ENCODE assay signal across 8 cellular contexts in genomic region chr5:151126199-151126645, GRCh38. TPM values are rescaled to one million over a fixed set of nuclear protein-coding genes. Genes with fewer than 3 reads are reported as not detected.
DNase-seq lines count a peak whose midpoint lies in the region; ATAC-seq and TF ChIP-seq lines count a peak whose summit lies in the region.

No MANE protein-coding gene starts in this region.

- H3K27me3 Mint-ChIP-seq in natural killer cell (ENCODE audit: low read depth in 2 of 2): no peaks in the 10 kb centered on the region

- no peak overlapping the region for H3K27ac ChIP-seq in esophagus squamous epithelium

- H3K4me3 Mint-ChIP-seq in natural killer cell: no peak overlapping the region

- no peaks in the 10 kb centered on the region for H3K27me3 ChIP-seq in GM06990 (replicated peaks; ENCODE audit: control insufficient read depth, insufficient read depth, low read length)
- no peaks in the 10 kb centered on the region for H3K27me3 ChIP-seq in NT2/D1 (ENCODE audit: insufficient read depth, insufficient read length)
- no peaks in the 10 kb centered on the region for H3K27me3 ChIP-seq in esophagus squamous epithelium

- intact Hi-C loops in esophagus squamous epithelium (cut with DNase I): loop anchor here (10.0 kb wide), 1 partner anchor 109 kb away; no protein-coding TSS in a partner anchor
- intact Hi-C loops in natural killer cell (cut with micrococcal nuclease): loop anchor here (1.0 kb wide), 2 partner anchors 38 to 113 kb away; no protein-coding TSS in a partner anchor

- TF ChIP-seq CTCF in GM06990 (IDR thresholded peaks at IDR 0.05; ENCODE audit: insufficient read depth, low read length, poor library complexity, severe bottlenecking): peak; percentile 87
- peak; percentile 72 to 86 (median 80) for TF ChIP-seq CTCF in esophagus squamous epithelium (IDR thresholded peaks at IDR 0.05)
- TF ChIP-seq CTCF in natural killer cell (IDR thresholded peaks at IDR 0.05): peak; percentile 84

- H3K9ac ChIP-seq in NT2/D1 (ENCODE audit: insufficient read length, low read depth): no peak overlapping the region

- peak overlapping the region; percentile 50 to 82 for H3K27ac Mint-ChIP-seq in natural killer cell

- peak; percentile 79 for DNase-seq in GM06990 (ENCODE audit: extremely low read depth, insufficient read length)
- DNase-seq in NT2/D1 (ENCODE audit: low read depth, low spot score): peak; percentile 15
- peak; percentile 74 for DNase-seq in activated T-cell treated with anti-CD3 and anti-CD28 coated beads, Interleukin-2, amount 50 U/mL, for 1 hour
- DNase-seq in esophagus squamous epithelium (lab: John Stamatoyannopoulos, UW): no peak
- DNase-seq in natural killer cell: peak; percentile 69
- DNase-seq in stimulated activated naive CD8-positive, alpha-beta T cell treated with anti-CD3 and anti-CD28 coated beads, Interleukin-15, Interleukin-2, amounts not matched to agents 100 U/mL and 50 U/mL, for 24 hours: peak; percentile 74

- TF ChIP-seq POLR2A in esophagus squamous epithelium (IDR thresholded peaks at IDR 0.05): no peak

- H3K4me1 Mint-ChIP-seq in natural killer cell: peaks cover 34 to 43% of the 10 kb centered on the region in 2 donors

- no peaks in the 10 kb centered on the region for H3K9me3 ChIP-seq in NT2/D1 (ENCODE audit: insufficient read depth, low read length)
- H3K9me3 ChIP-seq in esophagus squamous epithelium: no peaks in the 10 kb centered on the region

- peaks cover 2% of the 10 kb centered on the region for H3K4me1 ChIP-seq in NT2/D1 (ENCODE audit: insufficient read depth, insufficient read length)
- H3K4me1 ChIP-seq in esophagus squamous epithelium: peaks cover 0 to 44% (median 3%) of the 10 kb centered on the region in 3 donors

- ATAC-seq in HG03045 (IDR thresholded peaks at IDR 0.05; ENCODE audit: unreplicated experiment) (peak; percentile 25), natural killer cell (peak; percentile 72 to 76 (median 76)), GM19328 (IDR thresholded peaks at IDR 0.05; ENCODE audit: unreplicated experiment) (no peak)
- ATAC-seq in stimulated activated naive CD8-positive, alpha-beta T cell treated with anti-CD3 and anti-CD28 coated beads, Interleukin-15, Interleukin-2, amounts not matched to agents 100 U/mL and 50 U/mL, for 24 hours: peak; percentile 15

- WGBS in esophagus squamous epithelium, 2 donors: 12 to 24% methylated on average over 7 of the region's 9 CpGs

- no peaks in the 10 kb centered on the region for H3K9me3 Mint-ChIP-seq in natural killer cell

- peaks cover 68% of the 10 kb centered on the region for H3K36me3 ChIP-seq in GM06990 (ENCODE audit: control insufficient read depth, insufficient read depth, low read length)
- peaks cover 94% of the 10 kb centered on the region for H3K36me3 ChIP-seq in NT2/D1 (ENCODE audit: insufficient read depth, insufficient read length, low read length)
- H3K36me3 ChIP-seq in esophagus squamous epithelium: peaks cover 0 to 94% (median 11%) of the 10 kb centered on the region in 3 donors

- no peak overlapping the region for H3K4me3 ChIP-seq in GM06990 (replicated peaks; ENCODE audit: low read depth, low read length)
- H3K4me3 ChIP-seq in NT2/D1 (ENCODE audit: insufficient read length, low read depth): no peak overlapping the region
- H3K4me3 ChIP-seq in esophagus squamous epithelium: no peak overlapping the region

- H3K36me3 Mint-ChIP-seq in natural killer cell: peaks cover 26% of the 10 kb centered on the region

RNA-seq across cellular contexts. Expression of gene ANXA6, which starts 31.4 kb away (rescaled TPM):
- 10 to 100 TPM in 3 of 4 donors, 1 to 10 TPM in 1; 8.6 to 80.3 (median 24.9) TPM for total RNA-seq in esophagus squamous epithelium
- total RNA-seq in natural killer cell: 100 to 1,000 TPM; 504 to 629 (median 535) TPM

RNA-seq across cellular contexts. Expression of gene TNIP1, which starts 45.4 kb away (rescaled TPM):
- 100 to 1,000 TPM in 1 of 4 donors, 10 to 100 TPM in 3; 55.5 to 109 (median 95.4) TPM for total RNA-seq in esophagus squamous epithelium
- total RNA-seq in natural killer cell: 100 to 1,000 TPM; 140 to 180 (median 153) TPM

Comparison
In these comparisons a context has a peak if more than half of its experiments do, and no peak if none do; other contexts are left out.
1. RNA of gene ANXA6, which starts 31.4 kb away (total RNA-seq): 504 to 629 TPM in natural killer cell; 8.6 to 80.3 TPM in esophagus squamous epithelium; every median in the first group is over 4 times any median in the second.
2. Peak in every context shown above with its lines, with median percentiles within 50 percentile points of each other: CTCF ChIP-seq.